In genomic region chr22:19042285-19043110, GRCh38 we compare ENCODE assay signal across 1 cellular context.
TF ChIP-seq lines count a peak whose summit lies in the region.

No MANE protein-coding gene starts in this region.

TF ChIP-seq in K562, 482 proteins besides CTCF, POLR2A, EP300 and RAD21 (continued from another document):
- TF ChIP-seq IRF2 (CRISPR knock-in tag; IDR thresholded peaks at IDR 0.05) (peak; percentile 82), TAF15 (IDR thresholded peaks at IDR 0.05; ENCODE audit: low read depth, low read length) (0 out of 2 replicates have a peak, but pooled peaks have one; percentile 56), POLR2G (IDR thresholded peaks at IDR 0.05; ENCODE audit: low read depth, low read length) (peak; percentile 44), PHF8 (IDR thresholded peaks at IDR 0.05; ENCODE audit: borderline replicate concordance, low read length) (0 out of 2 replicates have a peak, but pooled peaks have one; percentile 7), ARHGAP35 (IDR thresholded peaks at IDR 0.05; ENCODE audit: partially characterized antibody) (no peak), ADNP (tag; IDR thresholded peaks at IDR 0.05) (no peak), ZNF263 (CRISPR knock-in tag; IDR thresholded peaks at IDR 0.05; ENCODE audit: borderline replicate concordance) (peak; percentile 21; the same call in 1 of the 2 replicates), NKRF (IDR thresholded peaks at IDR 0.05; ENCODE audit: borderline replicate concordance) (no peak), SRSF3 (IDR thresholded peaks at IDR 0.05; ENCODE audit: insufficient read depth, low read length) (0 out of 2 replicates have a peak, but pooled peaks have one; percentile 24), SIRT6 (IDR thresholded peaks at IDR 0.05; ENCODE audit: low read depth, low read length) (no peak), NONO (IDR thresholded peaks at IDR 0.05; ENCODE audit: low read depth in 2 of 2, low read length in 1 of 2) (no peak), YY1 (IDR thresholded peaks at IDR 0.05; ENCODE audit: borderline replicate concordance in 1 of 3, control insufficient read depth in 1 of 3, extremely low read depth in 1 of 3, insufficient read depth in 3 of 3, insufficient read length in 1 of 3, insufficient replicate concordance in 2 of 3, low read depth in 1 of 3, low read length in 2 of 3) (no peak), ID3 (CRISPR knock-in tag; IDR thresholded peaks at IDR 0.05) (no peak), ID3 (tag; IDR thresholded peaks at IDR 0.05) (0 out of 2 replicates have a peak, but pooled peaks have one; percentile 42), ARID4B (CRISPR knock-in tag; IDR thresholded peaks at IDR 0.05) (no peak)
